In the genomic region with DNA sequence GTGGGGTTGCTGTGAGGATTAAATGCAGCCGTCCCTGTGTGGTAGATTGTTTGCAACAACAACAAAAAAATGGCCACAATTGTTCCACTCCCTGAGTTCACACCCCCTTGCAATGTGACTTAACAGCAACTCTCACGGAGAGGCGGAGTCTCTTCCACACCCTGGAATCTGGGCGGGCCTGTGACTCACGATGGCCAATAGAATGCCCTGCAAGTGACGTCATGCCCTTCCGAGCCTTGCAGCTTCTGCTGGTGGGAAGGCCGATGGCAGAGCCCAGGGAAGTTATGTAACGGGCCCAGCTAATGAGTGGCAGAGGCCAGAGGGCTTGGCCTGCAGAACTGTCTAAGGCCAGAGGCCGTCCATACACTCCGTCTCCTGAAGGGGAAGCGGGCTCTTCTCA, we compare ENCODE assay signal across 1 cellular context.
A peak's percentile ranks its signal among the peaks of the same experiment; 100 is the strongest.
TF ChIP-seq lines count a peak whose summit lies in the region.

No MANE protein-coding gene starts in this region.

TF ChIP-seq in HepG2, 621 proteins besides CTCF, POLR2A, EP300 and RAD21 (continued from another document and continues in another):
- TF ChIP-seq NFAT5 (CRISPR knock-in tag; IDR thresholded peaks at IDR 0.05): no peak
- TF ChIP-seq ZNF766 (CRISPR knock-in tag; IDR thresholded peaks at IDR 0.05; ENCODE audit: borderline replicate concordance): no peak
- no peak for TF ChIP-seq RFX3 (CRISPR knock-in tag; IDR thresholded peaks at IDR 0.05)
- peak; percentile 78 for TF ChIP-seq PHF21A (CRISPR knock-in tag; IDR thresholded peaks at IDR 0.05)
- no peak for TF ChIP-seq ATM (IDR thresholded peaks at IDR 0.05; ENCODE audit: borderline replicate concordance)
- TF ChIP-seq EZH2 (conservative IDR thresholded peaks at IDR 0.05; ENCODE audit: low read depth, low read length): no peak
- TF ChIP-seq, protein P1, sequence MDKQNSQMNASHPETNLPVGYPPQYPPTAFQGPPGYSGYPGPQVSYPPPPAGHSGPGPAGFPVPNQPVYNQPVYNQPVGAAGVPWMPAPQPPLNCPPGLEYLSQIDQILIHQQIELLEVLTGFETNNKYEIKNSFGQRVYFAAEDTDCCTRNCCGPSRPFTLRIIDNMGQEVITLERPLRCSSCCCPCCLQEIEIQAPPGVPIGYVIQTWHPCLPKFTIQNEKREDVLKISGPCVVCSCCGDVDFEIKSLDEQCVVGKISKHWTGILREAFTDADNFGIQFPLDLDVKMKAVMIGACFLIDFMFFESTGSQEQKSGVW (CRISPR knock-in tag; IDR thresholded peaks at IDR 0.05; ENCODE audit: borderline replicate concordance): no peak
- TF ChIP-seq, protein P2, sequence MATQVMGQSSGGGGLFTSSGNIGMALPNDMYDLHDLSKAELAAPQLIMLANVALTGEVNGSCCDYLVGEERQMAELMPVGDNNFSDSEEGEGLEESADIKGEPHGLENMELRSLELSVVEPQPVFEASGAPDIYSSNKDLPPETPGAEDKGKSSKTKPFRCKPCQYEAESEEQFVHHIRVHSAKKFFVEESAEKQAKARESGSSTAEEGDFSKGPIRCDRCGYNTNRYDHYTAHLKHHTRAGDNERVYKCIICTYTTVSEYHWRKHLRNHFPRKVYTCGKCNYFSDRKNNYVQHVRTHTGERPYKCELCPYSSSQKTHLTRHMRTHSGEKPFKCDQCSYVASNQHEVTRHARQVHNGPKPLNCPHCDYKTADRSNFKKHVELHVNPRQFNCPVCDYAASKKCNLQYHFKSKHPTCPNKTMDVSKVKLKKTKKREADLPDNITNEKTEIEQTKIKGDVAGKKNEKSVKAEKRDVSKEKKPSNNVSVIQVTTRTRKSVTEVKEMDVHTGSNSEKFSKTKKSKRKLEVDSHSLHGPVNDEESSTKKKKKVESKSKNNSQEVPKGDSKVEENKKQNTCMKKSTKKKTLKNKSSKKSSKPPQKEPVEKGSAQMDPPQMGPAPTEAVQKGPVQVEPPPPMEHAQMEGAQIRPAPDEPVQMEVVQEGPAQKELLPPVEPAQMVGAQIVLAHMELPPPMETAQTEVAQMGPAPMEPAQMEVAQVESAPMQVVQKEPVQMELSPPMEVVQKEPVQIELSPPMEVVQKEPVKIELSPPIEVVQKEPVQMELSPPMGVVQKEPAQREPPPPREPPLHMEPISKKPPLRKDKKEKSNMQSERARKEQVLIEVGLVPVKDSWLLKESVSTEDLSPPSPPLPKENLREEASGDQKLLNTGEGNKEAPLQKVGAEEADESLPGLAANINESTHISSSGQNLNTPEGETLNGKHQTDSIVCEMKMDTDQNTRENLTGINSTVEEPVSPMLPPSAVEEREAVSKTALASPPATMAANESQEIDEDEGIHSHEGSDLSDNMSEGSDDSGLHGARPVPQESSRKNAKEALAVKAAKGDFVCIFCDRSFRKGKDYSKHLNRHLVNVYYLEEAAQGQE (IDR thresholded peaks at IDR 0.05; ENCODE audit: borderline replicate concordance in 1 of 2, low read depth in 1 of 2, low read length in 2 of 2): no peak
- no peak for TF ChIP-seq RBM39 (IDR thresholded peaks at IDR 0.05; ENCODE audit: low read depth, low read length, poor library complexity, severe bottlenecking)
- TF ChIP-seq, protein P3, sequence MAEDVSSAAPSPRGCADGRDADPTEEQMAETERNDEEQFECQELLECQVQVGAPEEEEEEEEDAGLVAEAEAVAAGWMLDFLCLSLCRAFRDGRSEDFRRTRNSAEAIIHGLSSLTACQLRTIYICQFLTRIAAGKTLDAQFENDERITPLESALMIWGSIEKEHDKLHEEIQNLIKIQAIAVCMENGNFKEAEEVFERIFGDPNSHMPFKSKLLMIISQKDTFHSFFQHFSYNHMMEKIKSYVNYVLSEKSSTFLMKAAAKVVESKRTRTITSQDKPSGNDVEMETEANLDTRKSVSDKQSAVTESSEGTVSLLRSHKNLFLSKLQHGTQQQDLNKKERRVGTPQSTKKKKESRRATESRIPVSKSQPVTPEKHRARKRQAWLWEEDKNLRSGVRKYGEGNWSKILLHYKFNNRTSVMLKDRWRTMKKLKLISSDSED (CRISPR knock-in tag; IDR thresholded peaks at IDR 0.05): no peak
- TF ChIP-seq CCDC6 (CRISPR knock-in tag; IDR thresholded peaks at IDR 0.05): no peak
- TF ChIP-seq ZNF224 (CRISPR knock-in tag; IDR thresholded peaks at IDR 0.05): no peak
- no peak for TF ChIP-seq GPN1 (CRISPR knock-in tag; IDR thresholded peaks at IDR 0.05; ENCODE audit: borderline replicate concordance)
- TF ChIP-seq ZNF546 (CRISPR knock-in tag; conservative IDR thresholded peaks at IDR 0.05): no peak
- TF ChIP-seq KLF13 (CRISPR knock-in tag; IDR thresholded peaks at IDR 0.05): no peak
- TF ChIP-seq ZEB1 (IDR thresholded peaks at IDR 0.05; ENCODE audit: insufficient replicate concordance, low read depth): no peak
- TF ChIP-seq CBX5 (CRISPR knock-in tag; IDR thresholded peaks at IDR 0.05; ENCODE audit: borderline replicate concordance): no peak
- no peak for TF ChIP-seq ZNF570 (CRISPR knock-in tag; IDR thresholded peaks at IDR 0.05; ENCODE audit: borderline replicate concordance)
- TF ChIP-seq, protein P4, sequence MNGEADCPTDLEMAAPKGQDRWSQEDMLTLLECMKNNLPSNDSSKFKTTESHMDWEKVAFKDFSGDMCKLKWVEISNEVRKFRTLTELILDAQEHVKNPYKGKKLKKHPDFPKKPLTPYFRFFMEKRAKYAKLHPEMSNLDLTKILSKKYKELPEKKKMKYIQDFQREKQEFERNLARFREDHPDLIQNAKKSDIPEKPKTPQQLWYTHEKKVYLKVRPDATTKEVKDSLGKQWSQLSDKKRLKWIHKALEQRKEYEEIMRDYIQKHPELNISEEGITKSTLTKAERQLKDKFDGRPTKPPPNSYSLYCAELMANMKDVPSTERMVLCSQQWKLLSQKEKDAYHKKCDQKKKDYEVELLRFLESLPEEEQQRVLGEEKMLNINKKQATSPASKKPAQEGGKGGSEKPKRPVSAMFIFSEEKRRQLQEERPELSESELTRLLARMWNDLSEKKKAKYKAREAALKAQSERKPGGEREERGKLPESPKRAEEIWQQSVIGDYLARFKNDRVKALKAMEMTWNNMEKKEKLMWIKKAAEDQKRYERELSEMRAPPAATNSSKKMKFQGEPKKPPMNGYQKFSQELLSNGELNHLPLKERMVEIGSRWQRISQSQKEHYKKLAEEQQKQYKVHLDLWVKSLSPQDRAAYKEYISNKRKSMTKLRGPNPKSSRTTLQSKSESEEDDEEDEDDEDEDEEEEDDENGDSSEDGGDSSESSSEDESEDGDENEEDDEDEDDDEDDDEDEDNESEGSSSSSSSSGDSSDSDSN (CRISPR knock-in tag; IDR thresholded peaks at IDR 0.05): no peak
- TF ChIP-seq, protein P5, sequence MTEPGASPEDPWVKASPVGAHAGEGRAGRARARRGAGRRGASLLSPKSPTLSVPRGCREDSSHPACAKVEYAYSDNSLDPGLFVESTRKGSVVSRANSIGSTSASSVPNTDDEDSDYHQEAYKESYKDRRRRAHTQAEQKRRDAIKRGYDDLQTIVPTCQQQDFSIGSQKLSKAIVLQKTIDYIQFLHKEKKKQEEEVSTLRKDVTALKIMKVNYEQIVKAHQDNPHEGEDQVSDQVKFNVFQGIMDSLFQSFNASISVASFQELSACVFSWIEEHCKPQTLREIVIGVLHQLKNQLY (CRISPR knock-in tag; IDR thresholded peaks at IDR 0.05): no peak
- no peak for TF ChIP-seq ZNF562 (CRISPR knock-in tag; IDR thresholded peaks at IDR 0.05; ENCODE audit: borderline replicate concordance)
- TF ChIP-seq, protein P6, sequence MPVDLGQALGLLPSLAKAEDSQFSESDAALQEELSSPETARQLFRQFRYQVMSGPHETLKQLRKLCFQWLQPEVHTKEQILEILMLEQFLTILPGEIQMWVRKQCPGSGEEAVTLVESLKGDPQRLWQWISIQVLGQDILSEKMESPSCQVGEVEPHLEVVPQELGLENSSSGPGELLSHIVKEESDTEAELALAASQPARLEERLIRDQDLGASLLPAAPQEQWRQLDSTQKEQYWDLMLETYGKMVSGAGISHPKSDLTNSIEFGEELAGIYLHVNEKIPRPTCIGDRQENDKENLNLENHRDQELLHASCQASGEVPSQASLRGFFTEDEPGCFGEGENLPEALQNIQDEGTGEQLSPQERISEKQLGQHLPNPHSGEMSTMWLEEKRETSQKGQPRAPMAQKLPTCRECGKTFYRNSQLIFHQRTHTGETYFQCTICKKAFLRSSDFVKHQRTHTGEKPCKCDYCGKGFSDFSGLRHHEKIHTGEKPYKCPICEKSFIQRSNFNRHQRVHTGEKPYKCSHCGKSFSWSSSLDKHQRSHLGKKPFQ (CRISPR knock-in tag; IDR thresholded peaks at IDR 0.05; ENCODE audit: insufficient replicate concordance): peak; percentile 85
- TF ChIP-seq, protein P7, sequence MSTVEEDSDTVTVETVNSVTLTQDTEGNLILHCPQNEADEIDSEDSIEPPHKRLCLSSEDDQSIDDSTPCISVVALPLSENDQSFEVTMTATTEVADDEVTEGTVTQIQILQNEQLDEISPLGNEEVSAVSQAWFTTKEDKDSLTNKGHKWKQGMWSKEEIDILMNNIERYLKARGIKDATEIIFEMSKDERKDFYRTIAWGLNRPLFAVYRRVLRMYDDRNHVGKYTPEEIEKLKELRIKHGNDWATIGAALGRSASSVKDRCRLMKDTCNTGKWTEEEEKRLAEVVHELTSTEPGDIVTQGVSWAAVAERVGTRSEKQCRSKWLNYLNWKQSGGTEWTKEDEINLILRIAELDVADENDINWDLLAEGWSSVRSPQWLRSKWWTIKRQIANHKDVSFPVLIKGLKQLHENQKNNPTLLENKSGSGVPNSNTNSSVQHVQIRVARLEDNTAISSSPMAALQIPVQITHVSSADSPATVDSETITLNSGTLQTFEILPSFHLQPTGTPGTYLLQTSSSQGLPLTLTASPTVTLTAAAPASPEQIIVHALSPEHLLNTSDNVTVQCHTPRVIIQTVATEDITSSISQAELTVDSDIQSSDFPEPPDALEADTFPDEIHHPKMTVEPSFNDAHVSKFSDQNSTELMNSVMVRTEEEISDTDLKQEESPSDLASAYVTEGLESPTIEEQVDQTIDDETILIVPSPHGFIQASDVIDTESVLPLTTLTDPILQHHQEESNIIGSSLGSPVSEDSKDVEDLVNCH (CRISPR knock-in tag; IDR thresholded peaks at IDR 0.05): no peak
- peak; percentile 26; the same call in 1 of the 2 replicates for TF ChIP-seq HOMEZ (CRISPR knock-in tag; IDR thresholded peaks at IDR 0.05; ENCODE audit: low read depth)
- TF ChIP-seq JDP2 (CRISPR knock-in tag; IDR thresholded peaks at IDR 0.05; ENCODE audit: borderline replicate concordance): no peak
- no peak for TF ChIP-seq MZF1 (CRISPR knock-in tag; IDR thresholded peaks at IDR 0.05; ENCODE audit: borderline replicate concordance)
- TF ChIP-seq THAP8 (CRISPR knock-in tag; IDR thresholded peaks at IDR 0.05; ENCODE audit: borderline replicate concordance): no peak
- no peak for TF ChIP-seq MAFG (CRISPR knock-in tag; IDR thresholded peaks at IDR 0.05)
